24 cellular contexts compared by ENCODE assay signal in the genomic region with DNA sequence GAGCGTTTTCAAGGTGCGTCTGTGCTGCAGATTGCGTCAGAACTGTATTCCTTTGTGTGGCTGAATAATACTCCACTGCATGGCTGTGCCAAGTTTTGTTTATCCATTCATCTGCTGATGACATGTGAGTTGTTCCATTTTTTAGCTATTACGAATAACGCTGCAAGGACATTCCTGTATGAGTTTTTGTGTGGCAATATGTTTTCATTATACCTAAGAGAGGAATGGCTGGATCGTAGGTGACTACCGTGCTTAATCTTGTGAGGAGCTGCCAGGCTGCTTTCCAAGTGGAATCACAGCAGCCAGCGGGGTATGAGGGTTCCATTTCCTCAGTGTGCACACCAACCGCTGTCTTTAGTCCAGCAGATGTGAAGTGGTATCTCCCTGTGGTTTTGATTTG. TPM values are rescaled to one million over a fixed set of nuclear protein-coding genes. Genes with fewer than 3 reads are reported as not detected.
DNase-seq lines count a peak whose midpoint lies in the region; ATAC-seq and TF ChIP-seq lines count a peak whose summit lies in the region.
"Had no signal": no experiment of that assay in that cellular context is flagged by ENCODE, and none has a peak within 500 bp of the region (broad histone marks: within the 10 kb centered on the region; RNA-seq: fewer than 3 reads in every experiment).

No MANE protein-coding gene starts in this region.

- H3K27ac Mint-ChIP-seq in endodermal cell, result no peak overlapping the region
- no peak overlapping the region for H3K27ac Mint-ChIP-seq in CD8-positive, alpha-beta T cell
- H3K27ac Mint-ChIP-seq: activated naive CD8-positive, alpha-beta T cell treated with anti-CD3 and anti-CD28 coated beads, Interleukin-2, amount 50 U/mL, for 24 hours; T-helper 17 cell had no signal

- H3K27ac ChIP-seq in endodermal cell (ENCODE audit: low read depth, low read length) (no peak overlapping the region), lower lobe of right lung (no peak overlapping the region), tibial artery (no peak overlapping the region)
- H3K27ac ChIP-seq in CD8-positive, alpha-beta T cell (ENCODE audit: low read depth, low read length), result no peak overlapping the region
- H3K27ac ChIP-seq: C4-2B, epithelial cell of prostate, left ventricle myocardium inferior, neutrophil, RWPE1, thyroid gland had no signal

- H3K9me3 ChIP-seq in endodermal cell (ENCODE audit: control insufficient read depth, low read length), result peaks cover 11% of the 10 kb centered on the region
- H3K9me3 ChIP-seq in lower lobe of right lung, result no peaks in the 10 kb centered on the region
- peaks cover 0 to 12% (median 11%) of the 10 kb centered on the region in 3 donors for H3K9me3 ChIP-seq in tibial artery
- no peaks in the 10 kb centered on the region for H3K9me3 ChIP-seq in CD8-positive, alpha-beta T cell (ENCODE audit: low read length)
- H3K9me3 ChIP-seq: neutrophil, prostate gland, thyroid gland had no signal

- DNase-seq in amniotic epithelial cell (ENCODE audit: low read depth) (peak; percentile 77), endodermal cell (peak; percentile 33), lower lobe of right lung (no peak), ureter (ENCODE audit: low spot score) (peak; percentile 12), NCI-H1436 (lab: John Stamatoyannopoulos, UW) (no peak), tibial artery (no peak)
- no peak for DNase-seq in CD8-positive, alpha-beta T cell
- DNase-seq: activated CD4-positive, alpha-beta T cell treated with anti-CD3 and anti-CD28 coated beads, Interleukin-2, amount 50 U/mL, for 4 hours; activated naive CD8-positive, alpha-beta T cell treated with anti-CD3 and anti-CD28 coated beads, Interleukin-2, amount 50 U/mL, for 24 hours; activated T-cell treated with anti-CD3 and anti-CD28 coated beads, Interleukin-2, amount 50 U/mL, for 48 hours; Karpas-422; left ventricle myocardium inferior; mesendoderm; stimulated activated CD4-positive, alpha-beta T cell treated with anti-CD3 and anti-CD28 coated beads, Interleukin-2, amount 100 ng/mL, for 48 hours; T-helper 17 cell; thyroid gland had no signal

- H3K4me1 ChIP-seq in endodermal cell (ENCODE audit: control insufficient read depth, insufficient read depth, low read length) (no peaks in the 10 kb centered on the region), lower lobe of right lung (no peaks in the 10 kb centered on the region), tibial artery (peaks cover 0 to 10% (median 7%) of the 10 kb centered on the region in 4 donors)
- no peaks in the 10 kb centered on the region for H3K4me1 ChIP-seq in CD8-positive, alpha-beta T cell (ENCODE audit: insufficient read depth, low read length)
- H3K4me1 ChIP-seq: prostate gland had no signal

- H3K4me1 Mint-ChIP-seq in endodermal cell, result peaks cover 21% of the 10 kb centered on the region
- no peaks in the 10 kb centered on the region for H3K4me1 Mint-ChIP-seq in CD8-positive, alpha-beta T cell (ENCODE audit: low read depth)
- H3K4me1 Mint-ChIP-seq: activated naive CD8-positive, alpha-beta T cell treated with anti-CD3 and anti-CD28 coated beads, Interleukin-2, amount 50 U/mL, for 24 hours; T-helper 17 cell had no signal

- peaks cover under 1% of the 10 kb centered on the region for H3K36me3 Mint-ChIP-seq in endodermal cell (ENCODE audit: low read depth)
- H3K36me3 Mint-ChIP-seq in CD8-positive, alpha-beta T cell, result no peaks in the 10 kb centered on the region

- H3K4me3 ChIP-seq in endodermal cell (ENCODE audit: low read length) (no peak overlapping the region), lower lobe of right lung (no peak overlapping the region), tibial artery (no peak overlapping the region)
- H3K4me3 ChIP-seq in CD8-positive, alpha-beta T cell (ENCODE audit: low read depth, low read length), result no peak overlapping the region
- H3K4me3 ChIP-seq: thyroid gland had no signal

- peaks cover 16% of the 10 kb centered on the region for H3K9me3 Mint-ChIP-seq in endodermal cell
- H3K9me3 Mint-ChIP-seq in CD8-positive, alpha-beta T cell, result no peaks in the 10 kb centered on the region

- ATAC-seq in lower lobe of right lung, result peak; percentile 32 to 46
- no peak for ATAC-seq in CD8-positive, alpha-beta T cell
- ATAC-seq: activated CD4-positive, CD25-positive, alpha-beta regulatory T cell treated with anti-CD3 and anti-CD28 coated beads, Interleukin-2, amount 50 U/mL, for 24 hours; activated naive CD8-positive, alpha-beta T cell treated with anti-CD3 and anti-CD28 coated beads, Interleukin-2, amount 50 U/mL, for 24 hours; sciatic nerve; T-helper 17 cell had no signal

- intact Hi-C loops in lower lobe of right lung (cut with DNase I) (no loop called here), tibial artery (cut with DNase I; ENCODE audit: low total_unique reads) (no loop called here)
- intact Hi-C loops in CD8-positive, alpha-beta T cell (cut with DNase I, micrococcal nuclease), result no loop called here

- H3K36me3 ChIP-seq in endodermal cell (ENCODE audit: control insufficient read depth, insufficient read depth, low read length), result no peaks in the 10 kb centered on the region
- no peaks in the 10 kb centered on the region for H3K36me3 ChIP-seq in lower lobe of right lung
- no peaks in the 10 kb centered on the region for H3K36me3 ChIP-seq in tibial artery
- no peaks in the 10 kb centered on the region for H3K36me3 ChIP-seq in CD8-positive, alpha-beta T cell (ENCODE audit: insufficient read depth, low read length)
- H3K36me3 ChIP-seq: left ventricle myocardium inferior, neutrophil, prostate gland, thyroid gland had no signal

- POLR2A ChIA-PET in CD8-positive, alpha-beta T cell (lab: Charles Lee), result no interaction called here

- H3K27me3 ChIP-seq in endodermal cell (ENCODE audit: control insufficient read depth, insufficient read depth, low read length, poor library complexity, severe bottlenecking) (no peaks in the 10 kb centered on the region), lower lobe of right lung (ENCODE audit: low read depth) (peaks cover 27% of the 10 kb centered on the region), tibial artery (peaks cover 0 to 44% of the 10 kb centered on the region in 2 donors)
- H3K27me3 ChIP-seq in CD8-positive, alpha-beta T cell (ENCODE audit: insufficient read depth, low read length), result no peaks in the 10 kb centered on the region
- H3K27me3 ChIP-seq: thyroid gland had no signal

- H3K27me3 Mint-ChIP-seq in endodermal cell (ENCODE audit: insufficient read depth), result peaks cover 39% of the 10 kb centered on the region
- peaks cover 34% of the 10 kb centered on the region for H3K27me3 Mint-ChIP-seq in CD8-positive, alpha-beta T cell (ENCODE audit: low read depth)

- CTCF ChIA-PET in CD8-positive, alpha-beta T cell (lab: Charles Lee), result no interaction called here

- H3K9ac ChIP-seq in endodermal cell (ENCODE audit: extremely low read depth, low read length, poor library complexity, severe bottlenecking), result no peak overlapping the region

- peak overlapping the region; percentile 70 for H3K4me3 Mint-ChIP-seq in endodermal cell
- H3K4me3 Mint-ChIP-seq in CD8-positive, alpha-beta T cell, result no peak overlapping the region
- H3K4me3 Mint-ChIP-seq: activated naive CD8-positive, alpha-beta T cell treated with anti-CD3 and anti-CD28 coated beads, Interleukin-2, amount 50 U/mL, for 24 hours; T-helper 17 cell had no signal

- TF ChIP-seq CTCF in endodermal cell (conservative IDR thresholded peaks at IDR 0.05), result no peak
- no peak for TF ChIP-seq CTCF in lower lobe of right lung (IDR thresholded peaks at IDR 0.05)
- TF ChIP-seq CTCF in tibial artery (IDR thresholded peaks at IDR 0.05), result no peak
- no peak for TF ChIP-seq CTCF in CD8-positive, alpha-beta T cell (IDR thresholded peaks at IDR 0.05)

- whole genome bisulfite sequencing in endodermal cell (ENCODE audit: insufficient coverage in 1 of 2, insufficient read length in 1 of 2), 2 experiments, result 92 to 94% methylated on average over 9 of the region's 9 CpGs

RNA-seq across cellular contexts. Expression of a gene that starts 1.1 kb away (rescaled TPM):
- 10 to 100 TPM; 16.6 to 39.9 TPM for total RNA-seq in endodermal cell
- polyA plus RNA-seq in endodermal cell (2013, experiment 1 of 2), result 10.8 TPM
- 13.1 TPM for polyA plus RNA-seq in endodermal cell (2013, experiment 2 of 2)
- 2.4 TPM for total RNA-seq in lower lobe of right lung
- total RNA-seq in ureter, result 0.94 TPM
- total RNA-seq in CD8-positive, alpha-beta T cell, result not detected
- total RNA-seq: NCI-H460, T-helper 17 cell had no signal

Comparison
In these comparisons a context has a peak if more than half of its experiments do, and no peak if none do; other contexts are left out.
1. DNase-seq: peak in amniotic epithelial cell (single experiment), endodermal cell (single experiment) and ureter (single experiment); none in lower lobe of right lung (single experiment), NCI-H1436 (single experiment), tibial artery (0 of 2) and CD8-positive, alpha-beta T cell (0 of 7).